Comparison of ENCODE assay signal across 27 cellular contexts in genomic region chr6:48553449-48553848, GRCh38.
"Had no signal": no experiment of that assay in that cellular context is flagged by ENCODE, and none has a peak within 500 bp of the region (broad histone marks: within the 10 kb centered on the region; RNA-seq: fewer than 3 reads in every experiment).

No MANE protein-coding gene starts in this region.

- H3K27me3 ChIP-seq: stomach, suprapubic skin, testis, thyroid gland, tibial artery, tibial nerve, transverse colon, upper lobe of left lung, upper lobe of right lung, uterus, vagina had no signal

- H3K9me3 ChIP-seq: stomach, suprapubic skin, testis, thoracic aorta, thyroid gland, tibial artery, transverse colon, upper lobe of left lung, upper lobe of right lung, uterus, vagina had no signal

- H3K27ac Mint-ChIP-seq: stimulated activated memory B cell treated with anti-CD40 and anti-IgM and Interleukin-4, amounts not matched to agents 10 μg/mL and 1 μg/mL and 100 μg/mL, for 72 hours; stimulated activated naive B cell treated with anti-CD40 and anti-IgM and Interleukin-4, amounts not matched to agents 10 μg/mL and 1 μg/mL and 100 μg/mL, for 72 hours; stimulated activated naive CD8-positive, alpha-beta T cell treated with anti-CD3 and anti-CD28 coated beads, Interleukin-15, amount 100 ng/mL, for 72 hours; stimulated activated naive CD8-positive, alpha-beta T cell treated with anti-CD3 and anti-CD28 coated beads, Interleukin-15, Interleukin-2, amounts not matched to agents 100 ng/mL and 50 ng/mL, for 24 hours; type B pancreatic cell had no signal

- H3K36me3 Mint-ChIP-seq: stimulated activated memory B cell treated with anti-CD40 and anti-IgM and Interleukin-4, amounts not matched to agents 10 μg/mL and 1 μg/mL and 100 μg/mL, for 72 hours; stimulated activated naive B cell treated with anti-CD40 and anti-IgM and Interleukin-4, amounts not matched to agents 10 μg/mL and 1 μg/mL and 100 μg/mL, for 72 hours; type B pancreatic cell had no signal

- H3K4me1 Mint-ChIP-seq: stimulated activated memory B cell treated with anti-CD40 and anti-IgM and Interleukin-4, amounts not matched to agents 10 μg/mL and 1 μg/mL and 100 μg/mL, for 72 hours; stimulated activated naive B cell treated with anti-CD40 and anti-IgM and Interleukin-4, amounts not matched to agents 10 μg/mL and 1 μg/mL and 100 μg/mL, for 72 hours; stimulated activated naive CD8-positive, alpha-beta T cell treated with anti-CD3 and anti-CD28 coated beads, Interleukin-15, amount 100 ng/mL, for 72 hours had no signal

- H3K27ac ChIP-seq: stomach, suprapubic skin, testis, thoracic aorta, thyroid gland, tibial artery, tibial nerve, transverse colon, upper lobe of left lung, upper lobe of right lung, uterus, vagina had no signal

- DNase-seq: stimulated activated CD4-positive, alpha-beta T cell treated with anti-CD3 and anti-CD28 coated beads, Interleukin-2, amount 100 ng/mL, for 48 hours; stimulated activated CD4-positive, alpha-beta T cell treated with anti-CD3 and anti-CD28 coated beads, Interleukin-4, amount 100 ng/mL, for 1 hour; stimulated activated CD4-positive, alpha-beta T cell treated with anti-CD3 and anti-CD28 coated beads, Interleukin-4, amount 100 ng/mL, for 24 hours; stimulated activated CD4-positive, alpha-beta T cell treated with anti-CD3 and anti-CD28 coated beads, Interleukin-4, amount 100 ng/mL, for 4 hours; stimulated activated CD8-positive, alpha-beta memory T cell treated with anti-CD3 and anti-CD28 coated beads, Interleukin-4, amount 100 ng/mL, for 48 hours; stimulated activated naive B cell treated with anti-CD40 and anti-IgM and Interleukin-4, amounts not matched to agents 10 μg/mL and 1 μg/mL and 100 μg/mL, for 72 hours; stimulated activated naive CD4-positive, alpha-beta T cell; stimulated activated naive CD4-positive, alpha-beta T cell treated with Interleukin-2 at 50 U/mL for 16 hours; stimulated activated naive CD8-positive, alpha-beta T cell treated with anti-CD3 and anti-CD28 coated beads, Interleukin-15, amount 100 ng/mL, for 72 hours; stimulated activated naive CD8-positive, alpha-beta T cell treated with anti-CD3 and anti-CD28 coated beads, Interleukin-15, Interleukin-2, amounts not matched to agents 100 U/mL and 50 U/mL, for 24 hours; stomach; substantia nigra; testis; thyroid gland; tibial artery; transverse colon; trophoblast cell; upper lobe of left lung; upper lobe of right lung; uterus had no signal

- H3K4me1 ChIP-seq: stomach, suprapubic skin, testis, thyroid gland, tibial artery, tibial nerve, transverse colon, upper lobe of left lung, upper lobe of right lung, uterus, vagina had no signal

- ATAC-seq: stimulated activated memory B cell treated with anti-CD40 and anti-IgM and Interleukin-4, amounts not matched to agents 10 μg/mL and 1 μg/mL and 100 μg/mL, for 72 hours; stimulated activated naive B cell treated with anti-CD40 and anti-IgM and Interleukin-4, amounts not matched to agents 10 μg/mL and 1 μg/mL and 100 μg/mL, for 72 hours; stimulated activated naive CD8-positive, alpha-beta T cell treated with anti-CD3 and anti-CD28 coated beads, Interleukin-15, amount 100 ng/mL, for 72 hours; stimulated activated naive CD8-positive, alpha-beta T cell treated with anti-CD3 and anti-CD28 coated beads, Interleukin-15, Interleukin-2, amounts not matched to agents 100 U/mL and 50 U/mL, for 24 hours; upper lobe of right lung had no signal

- H3K36me3 ChIP-seq: stomach, suprapubic skin, thoracic aorta, thyroid gland, tibial artery, tibial nerve, transverse colon, upper lobe of left lung, upper lobe of right lung, uterus, vagina had no signal

- H3K9me3 Mint-ChIP-seq: stimulated activated memory B cell treated with anti-CD40 and anti-IgM and Interleukin-4, amounts not matched to agents 10 μg/mL and 1 μg/mL and 100 μg/mL, for 72 hours; type B pancreatic cell had no signal

- H3K4me3 Mint-ChIP-seq: stimulated activated memory B cell treated with anti-CD40 and anti-IgM and Interleukin-4, amounts not matched to agents 10 μg/mL and 1 μg/mL and 100 μg/mL, for 72 hours; stimulated activated naive B cell treated with anti-CD40 and anti-IgM and Interleukin-4, amounts not matched to agents 10 μg/mL and 1 μg/mL and 100 μg/mL, for 72 hours; stimulated activated naive CD8-positive, alpha-beta T cell treated with anti-CD3 and anti-CD28 coated beads, Interleukin-15, amount 100 ng/mL, for 72 hours; stimulated activated naive CD8-positive, alpha-beta T cell treated with anti-CD3 and anti-CD28 coated beads, Interleukin-15, Interleukin-2, amounts not matched to agents 100 ng/mL and 50 ng/mL, for 24 hours; type B pancreatic cell had no signal

- H3K4me3 ChIP-seq: stomach, suprapubic skin, testis, thoracic aorta, thyroid gland, tibial artery, tibial nerve, transverse colon, upper lobe of left lung, upper lobe of right lung, uterus, vagina had no signal
